In the genomic region with DNA sequence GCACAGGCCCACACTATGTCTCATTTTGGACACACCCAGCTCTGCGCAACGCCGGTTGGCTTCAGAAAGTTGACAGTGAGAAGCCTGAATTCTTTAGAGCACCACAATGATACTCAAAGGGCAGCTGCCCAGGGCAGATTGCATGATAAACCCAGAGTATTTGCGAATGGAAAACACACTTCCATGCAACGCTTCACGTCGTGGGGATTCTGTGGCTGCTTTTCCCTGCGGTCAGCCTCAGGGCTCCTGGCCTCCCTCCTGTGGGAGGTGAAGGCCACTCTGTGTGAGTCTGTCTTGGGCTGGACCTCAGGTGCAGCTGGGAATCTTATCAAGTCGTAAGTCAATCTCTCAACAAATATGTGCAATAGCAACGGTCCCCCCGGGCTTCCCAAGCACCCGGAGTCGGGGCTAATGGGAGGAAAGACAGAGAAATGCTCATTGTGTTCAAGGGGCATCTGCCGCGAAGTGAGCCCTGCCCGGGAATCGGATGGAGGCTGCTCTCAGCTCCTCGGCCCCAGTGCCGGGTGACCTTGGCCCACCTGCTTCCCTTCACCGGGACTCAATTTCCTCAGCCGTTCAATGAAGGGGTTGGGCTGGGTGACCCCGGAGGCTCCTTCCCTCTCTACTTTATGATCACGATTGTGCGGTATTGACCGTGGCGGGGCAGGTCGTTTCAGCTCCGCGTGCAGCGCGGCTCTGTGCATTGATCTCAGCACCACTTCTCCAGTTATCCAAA, we compare ENCODE assay signal across 25 cellular contexts.
DNase-seq lines count a peak whose midpoint lies in the region; FAIRE-seq and TF ChIP-seq lines count a peak whose summit lies in the region.
"Had no signal": no experiment of that assay in that cellular context is flagged by ENCODE, and none has a peak within 500 bp of the region (broad histone marks: within the 10 kb centered on the region; RNA-seq: fewer than 3 reads in every experiment).

No MANE protein-coding gene starts in this region.

- no peak overlapping the region for H3K4ac ChIP-seq in H9 (ENCODE audit: low read depth, low read length)

- no peak for TF ChIP-seq POLR2A in stomach (IDR thresholded peaks at IDR 0.05)

- H3K18ac ChIP-seq in H9 (ENCODE audit: insufficient read length, low read depth, low read length): no peak overlapping the region

- H3K36me3 ChIP-seq in kidney (ENCODE audit: control insufficient read depth in 1 of 2, insufficient read depth in 2 of 2, low read length in 2 of 2) (no peaks in the 10 kb centered on the region), stomach (no peaks in the 10 kb centered on the region), brain microvascular endothelial cell (replicated peaks) (no peaks in the 10 kb centered on the region)
- H3K36me3 ChIP-seq: cardiac muscle cell had no signal

- no peak for TF ChIP-seq EP300 in stomach (IDR thresholded peaks at IDR 0.05)

- in situ Hi-C loops in KBM-7 (cut with MboI; ENCODE audit: low pct_unique_long_range_greater_than_20kb, low sequenced_read_pairs) (no loop called here), brain microvascular endothelial cell (cut with HindIII; ENCODE audit: low pct_ligation_motif_present, low sequenced_read_pairs) (no loop called here)

- no peaks in the 10 kb centered on the region for H3K36me3 Mint-ChIP-seq in H9 (ENCODE audit: insufficient read depth in 1 of 3, low read depth in 3 of 3)
- H3K36me3 Mint-ChIP-seq: activated naive CD4-positive, alpha-beta T cell treated with anti-CD3 and anti-CD28 coated beads, Interleukin-2, amount 50 U/mL, for 24 hours; CD4-positive, CD25-positive, alpha-beta regulatory T cell had no signal

- H2AK5ac ChIP-seq in H9 (ENCODE audit: insufficient read length, low read length): no peak overlapping the region

- no peak overlapping the region for H2BK120ac ChIP-seq in H9 (ENCODE audit: low read depth, low read length, poor library complexity, severe bottlenecking)

- no peak overlapping the region for H4K5ac ChIP-seq in H9 (ENCODE audit: insufficient read length, low read depth, low read length)

- H2BK5ac ChIP-seq in H9 (ENCODE audit: insufficient read length, low read length): no peak overlapping the region

- H4K91ac ChIP-seq in H9 (ENCODE audit: insufficient read length, low read depth, low read length): no peak overlapping the region

- peaks cover 19% of the 10 kb centered on the region for H3K27me3 Mint-ChIP-seq in H9 (ENCODE audit: low read depth)
- H3K27me3 Mint-ChIP-seq: CD4-positive, CD25-positive, alpha-beta regulatory T cell had no signal

- H3K27ac Mint-ChIP-seq in H9: no peak overlapping the region
- H3K27ac Mint-ChIP-seq: activated naive CD4-positive, alpha-beta T cell treated with anti-CD3 and anti-CD28 coated beads, Interleukin-2, amount 50 U/mL, for 24 hours; CD4-positive, CD25-positive, alpha-beta regulatory T cell had no signal

- no peaks in the 10 kb centered on the region; a peak in 1 of 5 replicates for H3K9me3 Mint-ChIP-seq in H9
- H3K9me3 Mint-ChIP-seq: activated naive CD4-positive, alpha-beta T cell treated with anti-CD3 and anti-CD28 coated beads, Interleukin-2, amount 50 U/mL, for 24 hours; CD4-positive, CD25-positive, alpha-beta regulatory T cell had no signal

- H3K27me3 ChIP-seq in H9 (ENCODE audit: insufficient read depth, low read length) (no peaks in the 10 kb centered on the region), stomach (peaks cover 0 to 84% (median 6%) of the 10 kb centered on the region in 3 donors), brain microvascular endothelial cell (replicated peaks) (no peaks in the 10 kb centered on the region)
- H3K27me3 ChIP-seq: cardiac muscle cell had no signal

- H3K4me3 ChIP-seq in kidney (ENCODE audit: low read length in 2 of 2): no peak overlapping the region
- H3K4me3 ChIP-seq in stomach: no peak overlapping the region
- no peak overlapping the region for H3K4me3 ChIP-seq in brain microvascular endothelial cell (ENCODE audit: low read depth, low read length)
- H3K4me3 ChIP-seq: cardiac muscle cell, GM12878 had no signal

- H3K27ac ChIP-seq in H9 (ENCODE audit: insufficient read length, low read depth, low read length) (no peak overlapping the region), kidney (ENCODE audit: low read depth in 2 of 2, low read length in 2 of 2) (no peak overlapping the region), stomach (no peak overlapping the region), brain microvascular endothelial cell (no peak overlapping the region)
- H3K27ac ChIP-seq: cardiac muscle cell, HL-60, RWPE1 had no signal

- H3T11ph ChIP-seq in H9 (ENCODE audit: low read length): no peak overlapping the region

- H3K9me3 ChIP-seq in H9 (ENCODE audit: control insufficient read depth, low read depth, low read length) (no peaks in the 10 kb centered on the region), kidney (ENCODE audit: control insufficient read depth in 1 of 2, low read length in 2 of 2) (no peaks in the 10 kb centered on the region), stomach (no peaks in the 10 kb centered on the region)

- intact Hi-C loops in kidney (cut with DNase I) (no loop called here), stomach (cut with DNase I; ENCODE audit: low total_unique reads) (no loop called here)

- H3K14ac ChIP-seq in H9 (ENCODE audit: insufficient read depth, low read length): no peak overlapping the region

- H3K79me2 ChIP-seq in H9 (ENCODE audit: insufficient read depth, low read length): no peaks in the 10 kb centered on the region

- H3K4me3 Mint-ChIP-seq in H9: no peak overlapping the region
- H3K4me3 Mint-ChIP-seq: activated naive CD4-positive, alpha-beta T cell treated with anti-CD3 and anti-CD28 coated beads, Interleukin-2, amount 50 U/mL, for 24 hours; CD4-positive, CD25-positive, alpha-beta regulatory T cell had no signal

- no peaks in the 10 kb centered on the region for H3K79me1 ChIP-seq in H9 (ENCODE audit: insufficient read depth, low read depth, low read length, poor library complexity, severe bottlenecking)

- H2BK15ac ChIP-seq in H9 (ENCODE audit: low read depth, low read length): no peak overlapping the region

- H3K4me2 ChIP-seq in H9 (ENCODE audit: insufficient read depth, insufficient read length, low read length): no peak overlapping the region

- H3K4me1 ChIP-seq in H9 (ENCODE audit: insufficient read depth, low read length): no peaks in the 10 kb centered on the region
- H3K4me1 ChIP-seq in kidney (ENCODE audit: control insufficient read depth in 1 of 2, insufficient read depth in 1 of 2, low read depth in 1 of 2, low read length in 2 of 2): no peaks in the 10 kb centered on the region
- no peaks in the 10 kb centered on the region for H3K4me1 ChIP-seq in stomach

- no peaks in the 10 kb centered on the region for H3K23me2 ChIP-seq in H9 (ENCODE audit: insufficient read length, low read depth, low read length, poor library complexity, severe bottlenecking)

- no peak overlapping the region for H4K8ac ChIP-seq in H9 (replicated peaks; ENCODE audit: insufficient read length, low read depth, low read length)

- no peak overlapping the region for H2BK12ac ChIP-seq in H9 (ENCODE audit: insufficient read length, low read depth, low read length)

- TF ChIP-seq CTCF in H9 (conservative IDR thresholded peaks at IDR 0.05): no peak
- no peak for TF ChIP-seq CTCF in kidney (IDR thresholded peaks at IDR 0.05; ENCODE audit: borderline replicate concordance, extremely low read depth, insufficient read depth)
- no peak for TF ChIP-seq CTCF in stomach (IDR thresholded peaks at IDR 0.05)
- no peak for TF ChIP-seq CTCF in brain microvascular endothelial cell (IDR thresholded peaks at IDR 0.05; ENCODE audit: low read depth, low read length, missing control alignments)

- peaks cover 3% of the 10 kb centered on the region for H4K20me1 ChIP-seq in H9 (ENCODE audit: control insufficient read depth, insufficient read depth, insufficient read length)

- H3K23ac ChIP-seq in H9 (ENCODE audit: insufficient read length, low read depth, low read length): no peak overlapping the region

- H3K9ac ChIP-seq in H9 (ENCODE audit: extremely low read depth, insufficient read length, low read length) (no peak overlapping the region), kidney (ENCODE audit: low read length in 2 of 2) (no peak overlapping the region)

- no peak overlapping the region for H3K56ac ChIP-seq in H9 (ENCODE audit: insufficient read length, low read depth, low read length)

- DNase-seq in activated CD8-positive, alpha-beta memory T cell treated with anti-CD3 and anti-CD28 coated beads for 24 hours: peak; percentile 35
- DNase-seq in activated CD8-positive, alpha-beta memory T cell treated with anti-CD3 and anti-CD28 coated beads, Interleukin-2, amount 50 U/mL, for 4 hours: no peak
- DNase-seq in H9 (peak; percentile 20), kidney (peak; percentile 32), stomach (peak; percentile 23), KBM-7 (no peak), NCI-H524 treated with DMSO at 0.1 percent for 48 hours (lab: John Stamatoyannopoulos, UW) (no peak), brain microvascular endothelial cell (no peak)
- DNase-seq: 8988T; activated CD4-positive, alpha-beta T cell treated with anti-CD3 and anti-CD28 coated beads for 48 hours; CD4-positive, CD25-positive, alpha-beta regulatory T cell; Kasumi-1; mesendoderm; MV-4-11; NCI-H146; NCI-H2107; NCI-H446 treated with DMSO at 0.1 percent for 48 hours; stimulated activated CD4-positive, alpha-beta T cell treated with anti-CD3 and anti-CD28 coated beads, Interleukin-2, amount 100 ng/mL, for 48 hours had no signal

- H2AFZ ChIP-seq in H9 (ENCODE audit: low read length): no peak overlapping the region

- H3K4me1 Mint-ChIP-seq in H9: no peaks in the 10 kb centered on the region; a peak in 2 of 4 replicates
- H3K4me1 Mint-ChIP-seq: activated naive CD4-positive, alpha-beta T cell treated with anti-CD3 and anti-CD28 coated beads, Interleukin-2, amount 50 U/mL, for 24 hours had no signal

- FAIRE-seq in kidney (lab: Jason Lieb, UNC): no peak
- FAIRE-seq: endometrium, frontal cortex, GM12878 had no signal

- no peak overlapping the region for H2BK20ac ChIP-seq in H9 (ENCODE audit: low read depth, low read length, poor library complexity, severe bottlenecking)

- WGBS in H9 (ENCODE audit: extremely low coverage, insufficient read length, low lambda C conversion rate): no CpG with 5 or more reads among the region's 31 CpGs
- 75 to 84% (median 82%) methylated on average over 31 of the region's 31 CpGs for WGBS in stomach, 5 donors

Comparison
In these comparisons a context has a peak if more than half of its experiments do, and no peak if none do; other contexts are left out.
1. DNase-seq: peak in activated CD8-positive, alpha-beta memory T cell treated with anti-CD3 and anti-CD28 coated beads for 24 hours (single experiment), H9 (single experiment), kidney (single experiment) and stomach (single experiment); none in activated CD8-positive, alpha-beta memory T cell treated with anti-CD3 and anti-CD28 coated beads, Interleukin-2, amount 50 U/mL, for 4 hours (single experiment), KBM-7 (single experiment), NCI-H524 treated with DMSO at 0.1 percent for 48 hours (single experiment) and brain microvascular endothelial cell (single experiment).